Comparison of ENCODE assay signal across 4 cellular contexts in genomic region chr9:116350213-116350612, GRCh38.
A peak's percentile ranks its signal among the peaks of the same experiment; 100 is the strongest.
TF ChIP-seq lines count a peak whose summit lies in the region.

No MANE protein-coding gene starts in this region.

TF ChIP-seq in SK-N-SH, 30 proteins besides CTCF, POLR2A, EP300 and RAD21 (continued from another document):
- peak; percentile 90 for TF ChIP-seq REST (IDR thresholded peaks at IDR 0.05; ENCODE audit: low read depth, low read length)
TF ChIP-seq in SK-N-SH: peak in this region for 1.

TF ChIP-seq in SK-N-SH treated with all-trans-retinoic acid at 6 μM for 48 hours, 23 proteins besides CTCF, POLR2A, EP300 and RAD21 (continued from another document):
- no peak for TF ChIP-seq CREB5 (CRISPR knock-in tag; IDR thresholded peaks at IDR 0.05; ENCODE audit: low read depth)
- no peak for TF ChIP-seq SNAI2 (CRISPR knock-in tag; IDR thresholded peaks at IDR 0.05)
- no peak for TF ChIP-seq POU6F1 (CRISPR knock-in tag; IDR thresholded peaks at IDR 0.05; ENCODE audit: borderline replicate concordance, low read depth)
- TF ChIP-seq CSRNP3 (CRISPR knock-in tag; IDR thresholded peaks at IDR 0.05), result no peak
- TF ChIP-seq ZFP3 (CRISPR knock-in tag; IDR thresholded peaks at IDR 0.05), result no peak
- no peak for TF ChIP-seq ISL1 (CRISPR knock-in tag; IDR thresholded peaks at IDR 0.05)
- TF ChIP-seq GLIS3 (CRISPR knock-in tag; IDR thresholded peaks at IDR 0.05), result no peak
- no peak for TF ChIP-seq RARB (CRISPR knock-in tag; IDR thresholded peaks at IDR 0.05)
- TF ChIP-seq ESRRG (CRISPR knock-in tag; IDR thresholded peaks at IDR 0.05), result no peak
- TF ChIP-seq ZNF565 (CRISPR knock-in tag; conservative IDR thresholded peaks at IDR 0.05; ENCODE audit: low read depth), result no peak
- no peak for TF ChIP-seq BACH2 (CRISPR knock-in tag; IDR thresholded peaks at IDR 0.05; ENCODE audit: borderline replicate concordance)
- no peak for TF ChIP-seq OSR1 (CRISPR knock-in tag; IDR thresholded peaks at IDR 0.05)
- no peak for TF ChIP-seq ZC3H10 (CRISPR knock-in tag; IDR thresholded peaks at IDR 0.05)
- no peak for TF ChIP-seq ARNTL (CRISPR knock-in tag; IDR thresholded peaks at IDR 0.05; ENCODE audit: borderline replicate concordance, low read depth)

TF ChIP-seq in Ishikawa, 13 proteins besides CTCF, POLR2A, EP300 and RAD21:
- TF ChIP-seq REST (IDR thresholded peaks at IDR 0.05; ENCODE audit: low read depth), result peak; percentile 75
- no peak for TF ChIP-seq CEBPB (IDR thresholded peaks at IDR 0.05)
TF ChIP-seq in Ishikawa: peak in this region for 1.

TF ChIP-seq in GM12878, 131 proteins besides CTCF, POLR2A, EP300 and RAD21:
- TF ChIP-seq REST (IDR thresholded peaks at IDR 0.05; ENCODE audit: low read depth, low read length), result peak; percentile 63; the same call in 1 of the 2 replicates
- TF ChIP-seq NR2C2 (IDR thresholded peaks at IDR 0.05; ENCODE audit: borderline replicate concordance, control insufficient read depth, insufficient read length, low read depth), result no peak
